ENCODE assay signal across 8 cellular contexts in genomic region chr19:29831041-29831548, GRCh38. TPM values are rescaled to one million over a fixed set of nuclear protein-coding genes. Genes with fewer than 3 reads are reported as not detected.
DNase-seq lines count a peak whose midpoint lies in the region; ATAC-seq and TF ChIP-seq lines count a peak whose summit lies in the region.

No MANE protein-coding gene starts in this region.

- intact Hi-C loops in activated B cell treated with CpG ODN at 0.5 μM for 24 hours (cut with micrococcal nuclease): no loop called here

- in situ Hi-C loops in GM13976 (cut with MboI; ENCODE audit: low sequenced_read_pairs, unreplicated experiment): no loop called here

- peak; percentile 50 for ATAC-seq in activated B cell treated with CpG ODN at 0.5 μM for 24 hours (ENCODE audit: low read depth)
- ATAC-seq in activated naive CD8-positive, alpha-beta T cell treated with anti-CD3 and anti-CD28 coated beads, Interleukin-2, amount 10 ng/mL, durations not matched to agents 7 days and 5 days (ENCODE audit: low read depth): peak; percentile 97
- no peak for ATAC-seq in GM21390 (IDR thresholded peaks at IDR 0.05; ENCODE audit: unreplicated experiment)
- no peak for ATAC-seq in HG03139 (IDR thresholded peaks at IDR 0.05; ENCODE audit: unreplicated experiment)

- no peak for TF ChIP-seq CTCF in GM13976 (IDR thresholded peaks at IDR 0.05; ENCODE audit: borderline replicate concordance, control extremely low read depth, extremely low read depth, insufficient read depth, missing control alignments)
- no peak for TF ChIP-seq CTCF in activated B cell treated with CpG ODN at 0.5 μM for 24 hours (IDR thresholded peaks at IDR 0.05)

- H3K36me3 Mint-ChIP-seq in activated B cell treated with CpG ODN at 0.5 μM for 24 hours (ENCODE audit: low read depth): no peaks in the 10 kb centered on the region
- no peaks in the 10 kb centered on the region for H3K36me3 Mint-ChIP-seq in activated naive CD8-positive, alpha-beta T cell treated with anti-CD3 and anti-CD28 coated beads, Interleukin-2, amount 10 ng/mL, durations not matched to agents 7 days and 5 days

- H3K27me3 Mint-ChIP-seq in activated B cell treated with CpG ODN at 0.5 μM for 24 hours: peaks cover 5% of the 10 kb centered on the region
- H3K27me3 Mint-ChIP-seq in activated naive CD8-positive, alpha-beta T cell treated with anti-CD3 and anti-CD28 coated beads, Interleukin-2, amount 10 ng/mL, durations not matched to agents 7 days and 5 days: no peaks in the 10 kb centered on the region

- DNase-seq in GM13976 (ENCODE audit: low spot score): peak; percentile 54
- DNase-seq in activated B cell treated with CpG ODN at 0.5 μM for 24 hours: no peak
- DNase-seq in activated naive CD8-positive, alpha-beta T cell treated with anti-CD3 and anti-CD28 coated beads, Interleukin-2, amount 10 ng/mL, durations not matched to agents 7 days and 5 days: peak; percentile 56
- DNase-seq in stimulated activated CD4-positive, alpha-beta T cell treated with anti-CD3 and anti-CD28 coated beads, Interleukin-12 subunit alpha, Interleukin-12 subunit beta, amount 100 ng/mL, for 4 hours: peak; percentile 30
- no peak for DNase-seq in GDM1 (lab: John Stamatoyannopoulos, UW)
- DNase-seq in AG08395 (ENCODE audit: low spot score): no peak

- H3K4me3 Mint-ChIP-seq in activated B cell treated with CpG ODN at 0.5 μM for 24 hours: peak overlapping the region; percentile 32
- H3K4me3 Mint-ChIP-seq in activated naive CD8-positive, alpha-beta T cell treated with anti-CD3 and anti-CD28 coated beads, Interleukin-2, amount 10 ng/mL, durations not matched to agents 7 days and 5 days: peak overlapping the region; percentile 77

- CTCF ChIA-PET in activated B cell treated with CpG ODN at 0.5 μM for 24 hours (lab: Charles Lee): no interaction called here

- H3K27ac Mint-ChIP-seq in activated B cell treated with CpG ODN at 0.5 μM for 24 hours: no peak overlapping the region
- H3K27ac Mint-ChIP-seq in activated naive CD8-positive, alpha-beta T cell treated with anti-CD3 and anti-CD28 coated beads, Interleukin-2, amount 10 ng/mL, durations not matched to agents 7 days and 5 days: peak overlapping the region; percentile 92

- H3K4me1 Mint-ChIP-seq in activated B cell treated with CpG ODN at 0.5 μM for 24 hours: peaks cover 28% of the 10 kb centered on the region
- peaks cover 27% of the 10 kb centered on the region for H3K4me1 Mint-ChIP-seq in activated naive CD8-positive, alpha-beta T cell treated with anti-CD3 and anti-CD28 coated beads, Interleukin-2, amount 10 ng/mL, durations not matched to agents 7 days and 5 days

- no peaks in the 10 kb centered on the region for H3K9me3 Mint-ChIP-seq in activated B cell treated with CpG ODN at 0.5 μM for 24 hours
- H3K9me3 Mint-ChIP-seq in activated naive CD8-positive, alpha-beta T cell treated with anti-CD3 and anti-CD28 coated beads, Interleukin-2, amount 10 ng/mL, durations not matched to agents 7 days and 5 days: no peaks in the 10 kb centered on the region

- POLR2A ChIA-PET in activated B cell treated with CpG ODN at 0.5 μM for 24 hours (lab: Charles Lee): no interaction called here
- POLR2A ChIA-PET in activated naive CD8-positive, alpha-beta T cell treated with anti-CD3 and anti-CD28 coated beads, Interleukin-2, amount 10 ng/mL, durations not matched to agents 7 days and 5 days (lab: Charles Lee): interaction anchor here (1.1 to 1.8 kb wide), 3 partner anchors 13 to 225 kb away, joined by 4 to 5 read pairs (median 4); partner anchors contain the start of gene POP4

RNA-seq across cellular contexts. Expression of gene CCNE1, which starts 19.3 kb away (rescaled TPM):
- total RNA-seq in activated B cell treated with CpG ODN at 0.5 μM for 24 hours: 3.4 and 4.1 TPM in 2 replicates
- total RNA-seq in activated naive CD8-positive, alpha-beta T cell treated with anti-CD3 and anti-CD28 coated beads, Interleukin-2, amount 10 ng/mL, durations not matched to agents 7 days and 5 days: 10 to 100 TPM; 20.3 to 23.5 TPM

Comparison
In these comparisons a context has a peak if more than half of its experiments do, and no peak if none do; other contexts are left out.
1. DNase-seq: peak in GM13976 (single experiment), activated naive CD8-positive, alpha-beta T cell treated with anti-CD3 and anti-CD28 coated beads, Interleukin-2, amount 10 ng/mL, durations not matched to agents 7 days and 5 days (single experiment) and stimulated activated CD4-positive, alpha-beta T cell treated with anti-CD3 and anti-CD28 coated beads, Interleukin-12 subunit alpha, Interleukin-12 subunit beta, amount 100 ng/mL, for 4 hours (single experiment); none in activated B cell treated with CpG ODN at 0.5 μM for 24 hours (single experiment), GDM1 (single experiment) and AG08395 (single experiment).
2. ATAC-seq: peak in activated B cell treated with CpG ODN at 0.5 μM for 24 hours (single experiment) and activated naive CD8-positive, alpha-beta T cell treated with anti-CD3 and anti-CD28 coated beads, Interleukin-2, amount 10 ng/mL, durations not matched to agents 7 days and 5 days (single experiment); none in GM21390 (single experiment) and HG03139 (single experiment).